In genomic region chr6:73286752-73287151, GRCh38 we compare ENCODE assay signal across 22 cellular contexts. TPM values are rescaled to one million over a fixed set of nuclear protein-coding genes. Genes with fewer than 3 reads are reported as not detected.
DNase-seq lines count a peak whose midpoint lies in the region; ATAC-seq, FAIRE-seq and TF ChIP-seq lines count a peak whose summit lies in the region.
"Had no signal": no experiment of that assay in that cellular context is flagged by ENCODE, and none has a peak within 500 bp of the region (broad histone marks: within the 10 kb centered on the region; RNA-seq: fewer than 3 reads in every experiment).

No MANE protein-coding gene starts in this region.

- H4K8ac ChIP-seq in H1 (ENCODE audit: extremely low read depth, insufficient read depth, low read length) = no peak overlapping the region

- peak overlapping the region; percentile 12 for H3K27ac Mint-ChIP-seq in activated T-helper 2 cell treated with anti-CD3 and anti-CD28 coated beads, Interferon-gamma antibody, Interleukin-2, Interleukin-4, amounts not matched to agents 10 μg/mL and 5 μg/mL and 100 μg/mL, durations not matched to agents 14 hours and 24 hours and 36 hours
- H3K27ac Mint-ChIP-seq: B cell; CD8-positive, alpha-beta memory T cell had no signal

- H2BK12ac ChIP-seq in H1 (ENCODE audit: low read depth, low read length) = no peak overlapping the region

- H2AFZ ChIP-seq in HepG2 (ENCODE audit: low read length) (no peak overlapping the region), H1 (ENCODE audit: low read length) (no peak overlapping the region)

- POLR2A ChIA-PET in HepG2 (lab: Yijun Ruan, JAX) = no interaction called here
- POLR2A ChIA-PET in H1 (lab: Charles Lee; ENCODE audit: partially characterized antibody) = interaction anchor here (1.7 kb wide), 1 partner anchor 22 kb away, joined by 5 read pairs; no protein-coding TSS in a partner anchor

- H2BK15ac ChIP-seq in H1 (ENCODE audit: low read length) = no peak overlapping the region

- intact Hi-C loops in HepG2 (cut with micrococcal nuclease; ENCODE audit: unreplicated experiment) = loop anchor here (5.0 kb wide), 1 partner anchor 366 kb away; the partner anchor contains the start of gene SLC17A5
- intact Hi-C loops in right lobe of liver (cut with DNase I) = no loop called here
- intact Hi-C loops in activated T-helper 2 cell treated with anti-CD3 and anti-CD28 coated beads, Interferon-gamma antibody, Interleukin-2, Interleukin-4, amounts not matched to agents 10 μg/mL and 5 μg/mL and 100 μg/mL, durations not matched to agents 14 hours and 24 hours and 36 hours (cut with micrococcal nuclease) = no loop called here
- intact Hi-C loops in esophagus muscularis mucosa (cut with DNase I) = loop anchor here (5.0 kb wide), 1 partner anchor 41 kb away; no protein-coding TSS in a partner anchor

- H3K9me3 ChIP-seq in HepG2 (ENCODE audit: low read length) = no peaks in the 10 kb centered on the region
- H3K9me3 ChIP-seq in right lobe of liver = no peaks in the 10 kb centered on the region
- H3K9me3 ChIP-seq in H1 (ENCODE audit: insufficient read depth in 2 of 2, low read depth in 1 of 2, low read length in 1 of 2) = no peaks in the 10 kb centered on the region; a peak in 1 of 4 replicates
- no peaks in the 10 kb centered on the region for H3K9me3 ChIP-seq in esophagus muscularis mucosa
- H3K9me3 ChIP-seq: BLaER1 treated with 17β-estradiol and CSF1 and Interleukin-3, amounts not matched to agents 10 nM and 100 nM had no signal

- peaks cover 12% of the 10 kb centered on the region for H3K36me3 Mint-ChIP-seq in activated T-helper 2 cell treated with anti-CD3 and anti-CD28 coated beads, Interferon-gamma antibody, Interleukin-2, Interleukin-4, amounts not matched to agents 10 μg/mL and 5 μg/mL and 100 μg/mL, durations not matched to agents 14 hours and 24 hours and 36 hours (ENCODE audit: low read depth)

- H3K23ac ChIP-seq in H1 (ENCODE audit: insufficient read length) = no peak overlapping the region

- H3K4me2 ChIP-seq in HepG2 (ENCODE audit: low read depth, low read length) (no peak overlapping the region), H1 (ENCODE audit: insufficient read depth in 1 of 2, low read depth in 2 of 2, low read length in 2 of 2) (no peak overlapping the region)
- H3K4me2 ChIP-seq: BLaER1 treated with 17β-estradiol and CSF1 and Interleukin-3, amounts not matched to agents 10 nM and 100 nM had no signal

- no peak overlapping the region for H4K5ac ChIP-seq in H1 (ENCODE audit: insufficient read length, low read depth, low read length)

- H3K4ac ChIP-seq in H1 (replicated peaks; ENCODE audit: insufficient read length, low read depth, low read length) = no peak overlapping the region

- no peak overlapping the region for H3K27ac ChIP-seq in HepG2 (ENCODE audit: extremely low read length, insufficient read depth, low read length)
- no peak overlapping the region for H3K27ac ChIP-seq in right lobe of liver
- no peak overlapping the region for H3K27ac ChIP-seq in H1 (ENCODE audit: low read depth, low read length)
- H3K27ac ChIP-seq in esophagus muscularis mucosa (replicated peaks in 1 of 4) = no peak overlapping the region
- H3K27ac ChIP-seq: 22Rv1; BLaER1 treated with 17β-estradiol and CSF1 and Interleukin-3, amounts not matched to agents 10 nM and 100 nM had no signal

- no peaks in the 10 kb centered on the region for H3K36me3 ChIP-seq in HepG2 (replicated peaks in 1 of 2; ENCODE audit: control insufficient read depth in 1 of 2, insufficient read depth in 2 of 2, low read length in 2 of 2)
- H3K36me3 ChIP-seq in right lobe of liver = no peaks in the 10 kb centered on the region
- H3K36me3 ChIP-seq in H1 (ENCODE audit: control insufficient read depth in 2 of 4, insufficient read depth in 4 of 4, low read length in 3 of 4) = peaks cover 0 to 2% (median 0%) of the 10 kb centered on the region in 4 experiments; a peak in 2 of 8 replicates
- H3K36me3 ChIP-seq in esophagus muscularis mucosa = peaks cover 0 to 7% (median 0%) of the 10 kb centered on the region in 4 donors

- WGBS in HepG2 (ENCODE audit: low lambda C conversion rate) = 4% methylated on average over 6 of the region's 6 CpGs
- 66% methylated on average over 6 of the region's 6 CpGs for WGBS in right lobe of liver (ENCODE audit: insufficient coverage, low coverage, low lambda C conversion rate, missing lambda C conversion rate)
- 87% methylated on average over 5 of the region's 6 CpGs; no CpG with 5 or more reads in 1 of the 2 experiments for WGBS in H1 (ENCODE audit: extremely low coverage in 1 of 2, insufficient coverage in 1 of 2, insufficient read length in 1 of 2, insufficient replicate concordance in 2 of 2, low coverage in 1 of 2, low lambda C conversion rate in 2 of 2, missing lambda C conversion rate in 1 of 2), 2 experiments
- 96% methylated on average over 6 of the region's 6 CpGs for WGBS in esophagus muscularis mucosa

- no peaks in the 10 kb centered on the region for H3K9me3 Mint-ChIP-seq in activated T-helper 2 cell treated with anti-CD3 and anti-CD28 coated beads, Interferon-gamma antibody, Interleukin-2, Interleukin-4, amounts not matched to agents 10 μg/mL and 5 μg/mL and 100 μg/mL, durations not matched to agents 14 hours and 24 hours and 36 hours
- H3K9me3 Mint-ChIP-seq: CD8-positive, alpha-beta memory T cell had no signal

- BruUV-seq in HepG2 (replicated peaks; lab: Mats Ljungman, UMichigan) = no TSS peak

- no peak overlapping the region for H4K91ac ChIP-seq in H1 (replicated peaks; ENCODE audit: insufficient read length, low read length)

- FAIRE-seq in HepG2 (lab: Jason Lieb, UNC) = no peak
- no peak for FAIRE-seq in H1 (lab: Jason Lieb, UNC)
- FAIRE-seq: GM12878, GM19239 had no signal

- no peak overlapping the region for H3K4me3 ChIP-seq in HepG2 (replicated peaks in 1 of 3; ENCODE audit: insufficient read depth in 1 of 3, low read depth in 2 of 3, low read length in 3 of 3)
- no peak overlapping the region for H3K4me3 ChIP-seq in right lobe of liver
- H3K4me3 ChIP-seq in H1 (ENCODE audit: extremely low read depth in 1 of 4, insufficient read depth in 2 of 4, low read depth in 3 of 4, low read length in 4 of 4) = no peak overlapping the region
- H3K4me3 ChIP-seq in esophagus muscularis mucosa = no peak overlapping the region
- H3K4me3 ChIP-seq: BLaER1 treated with 17β-estradiol and CSF1 and Interleukin-3, amounts not matched to agents 10 nM and 100 nM; GM12878 had no signal

- no peaks in the 10 kb centered on the region for H3K79me1 ChIP-seq in H1 (ENCODE audit: low read depth, low read length)

- TF ChIP-seq RAD21 in HepG2 (CRISPR knock-in tag; IDR thresholded peaks at IDR 0.05) = no peak
- no peak for TF ChIP-seq RAD21 in H1 (IDR thresholded peaks at IDR 0.05 in 1 of 2, conservative IDR thresholded peaks at IDR 0.05 in 1 of 2; ENCODE audit: low read depth in 2 of 2, low read length in 2 of 2)

- H3K4me1 ChIP-seq in HepG2 (ENCODE audit: insufficient read depth, low read length) (no peaks in the 10 kb centered on the region), right lobe of liver (no peaks in the 10 kb centered on the region), H1 (replicated peaks in 1 of 4; ENCODE audit: control insufficient read depth in 3 of 4, insufficient read depth in 4 of 4, low read length in 3 of 4) (no peaks in the 10 kb centered on the region), esophagus muscularis mucosa (no peaks in the 10 kb centered on the region)

- TF ChIP-seq CTCF in HepG2 (CRISPR knock-in tag; IDR thresholded peaks at IDR 0.05) = no peak
- no peak for TF ChIP-seq CTCF in right lobe of liver (IDR thresholded peaks at IDR 0.05)
- no peak for TF ChIP-seq CTCF in H1 (IDR thresholded peaks at IDR 0.05; ENCODE audit: control extremely low read depth in 1 of 3, insufficient read depth in 1 of 3, low read depth in 1 of 3, low read length in 3 of 3)
- no peak for TF ChIP-seq CTCF in esophagus muscularis mucosa (IDR thresholded peaks at IDR 0.05)

- H3K56ac ChIP-seq in H1 (replicated peaks; ENCODE audit: insufficient read length, low read depth, low read length) = no peak overlapping the region

- no peaks in the 10 kb centered on the region for H3K79me2 ChIP-seq in HepG2 (ENCODE audit: insufficient read depth, low read length)
- H3K79me2 ChIP-seq in H1 (ENCODE audit: control insufficient read depth in 1 of 2, insufficient read depth in 2 of 2, low read length in 2 of 2) = no peaks in the 10 kb centered on the region

- no peak overlapping the region for H3K4me3 Mint-ChIP-seq in activated T-helper 2 cell treated with anti-CD3 and anti-CD28 coated beads, Interferon-gamma antibody, Interleukin-2, Interleukin-4, amounts not matched to agents 10 μg/mL and 5 μg/mL and 100 μg/mL, durations not matched to agents 14 hours and 24 hours and 36 hours (ENCODE audit: low read depth)
- H3K4me3 Mint-ChIP-seq: B cell; CD8-positive, alpha-beta memory T cell had no signal

- H3K27me3 ChIP-seq in HepG2 (ENCODE audit: control insufficient read depth in 1 of 2, insufficient read depth in 2 of 2, low read length in 2 of 2) (peaks cover 0 to 4% of the 10 kb centered on the region in 2 experiments; a peak in 2 of 5 replicates), right lobe of liver (no peaks in the 10 kb centered on the region), H1 (replicated peaks in 1 of 4; ENCODE audit: control insufficient read depth in 3 of 4, extremely low read depth in 1 of 4, insufficient read depth in 3 of 4, low read length in 3 of 4) (no peaks in the 10 kb centered on the region), esophagus muscularis mucosa (no peaks in the 10 kb centered on the region)
- H3K27me3 ChIP-seq: BLaER1 treated with 17β-estradiol and CSF1 and Interleukin-3, amounts not matched to agents 10 nM and 100 nM had no signal

- TF ChIP-seq EP300 in HepG2 (IDR thresholded peaks at IDR 0.05; ENCODE audit: low read depth in 2 of 2, low read length in 2 of 2) = no peak
- TF ChIP-seq EP300 in HepG2 (CRISPR knock-in tag; IDR thresholded peaks at IDR 0.05; ENCODE audit: borderline replicate concordance) = no peak
- TF ChIP-seq EP300 in H1 (IDR thresholded peaks at IDR 0.05; ENCODE audit: borderline replicate concordance in 1 of 2, low read depth in 2 of 2, low read length in 2 of 2) = no peak
- TF ChIP-seq EP300 in esophagus muscularis mucosa (IDR thresholded peaks at IDR 0.05) = no peak

- H3K23me2 ChIP-seq in H1 (ENCODE audit: low read depth, low read length) = no peaks in the 10 kb centered on the region

- H3K27me3 Mint-ChIP-seq in activated T-helper 2 cell treated with anti-CD3 and anti-CD28 coated beads, Interferon-gamma antibody, Interleukin-2, Interleukin-4, amounts not matched to agents 10 μg/mL and 5 μg/mL and 100 μg/mL, durations not matched to agents 14 hours and 24 hours and 36 hours (ENCODE audit: low read depth) = no peaks in the 10 kb centered on the region
- H3K27me3 Mint-ChIP-seq: B cell; CD8-positive, alpha-beta memory T cell had no signal

- H2AK5ac ChIP-seq in H1 (ENCODE audit: low read depth, low read length) = no peak overlapping the region

- in situ Hi-C loops in HepG2 (cut with HindIII; ENCODE audit: extremely low pct_ligation_motif_present, low pct_unique_long_range_greater_than_20kb) = loop anchor here (5.0 kb wide), 1 partner anchor 41 kb away; no protein-coding TSS in a partner anchor

- no peak overlapping the region for H3K18ac ChIP-seq in H1 (ENCODE audit: extremely low read depth, low read length)

- H4K20me1 ChIP-seq in HepG2 (ENCODE audit: insufficient read depth, low read length) (no peaks in the 10 kb centered on the region), H1 (replicated peaks in 1 of 2; ENCODE audit: control insufficient read depth in 1 of 2, insufficient read depth in 2 of 2, low read length in 2 of 2) (peaks cover 0 to 1% of the 10 kb centered on the region in 2 experiments)
- H4K20me1 ChIP-seq: BLaER1 treated with 17β-estradiol and CSF1 and Interleukin-3, amounts not matched to agents 10 nM and 100 nM had no signal

- no peak overlapping the region for H3K14ac ChIP-seq in H1 (ENCODE audit: insufficient read length)

- DNase-seq in HepG2 (ENCODE audit: low spot score) (no peak), right lobe of liver (no peak), H1 (ENCODE audit: low read depth in 1 of 2, low spot score in 2 of 2) (no peak), esophagus muscularis mucosa (ENCODE audit: extremely low spot score) (no peak), globus pallidus (ENCODE audit: low spot score) (no peak), dermis blood vessel endothelial cell (no peak)
- DNase-seq in activated T-helper 2 cell treated with anti-CD3 and anti-CD28 coated beads, Interferon-gamma antibody, Interleukin-2, Interleukin-4, amounts not matched to agents 10 μg/mL and 5 μg/mL and 100 μg/mL, durations not matched to agents 14 hours and 24 hours and 36 hours (ENCODE audit: low spot score) = no peak
- DNase-seq: CD8-positive, alpha-beta memory T cell; COR-L47; DMS 273 treated with DMSO at 0.1 percent for 48 hours; DMS53; DND-41; EL; H7; KBM-7 had no signal

- H3K9ac ChIP-seq in HepG2 (ENCODE audit: insufficient read depth, low read depth, low read length) (no peak overlapping the region), H1 (replicated peaks in 1 of 4; ENCODE audit: extremely low read depth in 1 of 4, low read depth in 3 of 4, low read length in 3 of 4) (no peak overlapping the region)
- H3K9ac ChIP-seq: BLaER1 treated with 17β-estradiol and CSF1 and Interleukin-3, amounts not matched to agents 10 nM and 100 nM had no signal

- no peak overlapping the region for H2BK5ac ChIP-seq in H1 (ENCODE audit: low read depth, low read length)

- CTCF ChIA-PET in HepG2 (lab: Yijun Ruan, JAX; ENCODE audit: low intra/inter-chr PET ratio, low total read pairs) (interaction anchor here (1.5 kb wide), 1 partner anchor 40 kb away, joined by 9 read pairs; no protein-coding TSS in a partner anchor), H1 (lab: Charles Lee; ENCODE audit: partially characterized antibody) (interaction anchor here (0.8 to 5.3 kb wide), 5 partner anchors 8 to 66 kb away, joined by 3 to 105 read pairs (median 11); no protein-coding TSS in a partner anchor)

- TF ChIP-seq POLR2A in HepG2 (IDR thresholded peaks at IDR 0.05; ENCODE audit: insufficient read depth in 1 of 2, low read depth in 2 of 2, low read length in 2 of 2) = no peak
- TF ChIP-seq POLR2A in right lobe of liver (IDR thresholded peaks at IDR 0.05) = no peak
- TF ChIP-seq POLR2A in H1 (IDR thresholded peaks at IDR 0.05; ENCODE audit: control extremely low read depth in 1 of 2, low read depth in 2 of 2, low read length in 2 of 2) = no peak
- no peak for TF ChIP-seq POLR2A in esophagus muscularis mucosa (IDR thresholded peaks at IDR 0.05; ENCODE audit: low read depth)

- ATAC-seq in HepG2 (no peak), right lobe of liver (no peak), GM18870 (IDR thresholded peaks at IDR 0.05; ENCODE audit: unreplicated experiment) (no peak)
- ATAC-seq: GM12878, HCT116 had no signal

- no peak overlapping the region for H2BK20ac ChIP-seq in H1 (ENCODE audit: low read length)

- no peak overlapping the region for H2BK120ac ChIP-seq in H1 (replicated peaks; ENCODE audit: low read depth, low read length)

- peaks cover 11% of the 10 kb centered on the region for H3K4me1 Mint-ChIP-seq in activated T-helper 2 cell treated with anti-CD3 and anti-CD28 coated beads, Interferon-gamma antibody, Interleukin-2, Interleukin-4, amounts not matched to agents 10 μg/mL and 5 μg/mL and 100 μg/mL, durations not matched to agents 14 hours and 24 hours and 36 hours (ENCODE audit: low read depth)
- H3K4me1 Mint-ChIP-seq: B cell; CD8-positive, alpha-beta memory T cell had no signal

RNA-seq across cellular contexts. Expression of gene KHDC1, which starts 23.8 kb away (rescaled TPM):
- total RNA-seq in HepG2 (2016; rRNA removed; fragmentation: Illumina TruSeq; extraction: Trizol) = not detected in 2 replicates
- not detected in 2 replicates for total RNA-seq in HepG2 (2016; cell fraction: cytosol; rRNA removed; fragmentation: Illumina TruSeq; extraction: Trizol; ENCODE audit: low read depth)
- not detected in 2 replicates for total RNA-seq in HepG2 (2016; cell fraction: insoluble cytoplasmic fraction; rRNA removed; fragmentation: Illumina TruSeq; extraction: Trizol)
- total RNA-seq in HepG2 (2016; cell fraction: membrane; rRNA removed; fragmentation: Illumina TruSeq; extraction: Trizol) = not detected in 2 replicates
- total RNA-seq in HepG2 (2016; cell fraction: nucleus; rRNA removed; fragmentation: Illumina TruSeq; extraction: Trizol) = not detected in 2 replicates
- not detected in 2 replicates for polyA plus RNA-seq in HepG2 (2011; rRNA removed)
- polyA plus RNA-seq in HepG2 (2011; cell fraction: cytosol; rRNA removed) = not detected in 2 replicates
- not detected in 2 replicates for polyA plus RNA-seq in HepG2 (2011; cell fraction: nucleus; rRNA removed)
- polyA plus RNA-seq in HepG2 (2012) = not detected in 2 replicates
- polyA plus RNA-seq in HepG2 (2016; cell fraction: cytosol; fragmentation: Illumina TruSeq; extraction: Trizol; ENCODE audit: low read depth) = not detected in 2 replicates
- not detected in 2 replicates for polyA plus RNA-seq in HepG2 (2016; cell fraction: insoluble cytoplasmic fraction; fragmentation: Illumina TruSeq; extraction: Trizol; ENCODE audit: low read depth)
- not detected in 2 replicates for polyA plus RNA-seq in HepG2 (2016; cell fraction: membrane; fragmentation: Illumina TruSeq; extraction: Trizol; ENCODE audit: low read depth)
- polyA plus RNA-seq in HepG2 (2016; cell fraction: nucleus; fragmentation: Illumina TruSeq; extraction: Trizol; ENCODE audit: insufficient read depth, low read depth) = not detected in 2 replicates
- polyA minus RNA-seq in HepG2 (2011; rRNA and poly(A)+ RNA removed; ENCODE audit: low replicate concordance) = 11.0 TPM in 1 of 2 replicates, not detected in the other
- polyA minus RNA-seq in HepG2 (2011; cell fraction: cytosol; rRNA and poly(A)+ RNA removed) = not detected in 2 replicates
- not detected in 2 replicates for polyA minus RNA-seq in HepG2 (2011; cell fraction: nucleus; rRNA and poly(A)+ RNA removed)
- under 1 TPM in 1 of 6 experiments, not detected in 5; 0.55 TPM for total RNA-seq in right lobe of liver
- 6.7 and 7.1 TPM in 2 replicates for total RNA-seq in activated T-helper 2 cell treated with anti-CD3 and anti-CD28 coated beads, Interferon-gamma antibody, Interleukin-2, Interleukin-4, amounts not matched to agents 10 μg/mL and 5 μg/mL and 100 μg/mL, durations not matched to agents 14 hours and 24 hours and 36 hours
- total RNA-seq in H1 (2021; fragmentation: NEBNext Ultra II Directional; extraction: Animal tissue kit (Norgen Biotek cat#: 25700)) = 4.3 and 4.6 TPM in 2 replicates
- 7.3 and 9.4 TPM in 2 replicates for polyA plus RNA-seq in H1 (2011; rRNA removed)
- 8.7 TPM for polyA plus RNA-seq in H1 (2011; cell fraction: cytosol; rRNA removed)
- 11.6 TPM for polyA plus RNA-seq in H1 (2011; cell fraction: nucleus; rRNA removed)
- polyA plus RNA-seq in H1 (2012, experiment 1 of 2) = 4.6 to 7.1 TPM (median 6.2 TPM) in 4 replicates
- polyA plus RNA-seq in H1 (2012, experiment 2 of 2) = 4.1 TPM
- polyA plus RNA-seq in H1 (2013, experiment 1 of 2) = 5.9 TPM
- polyA plus RNA-seq in H1 (2013, experiment 2 of 2) = 5.4 TPM
- 4.0 and 6.5 TPM in 2 replicates for polyA minus RNA-seq in H1 (2011; rRNA and poly(A)+ RNA removed)
- 6.2 TPM for polyA minus RNA-seq in H1 (2011; cell fraction: cytosol; rRNA and poly(A)+ RNA removed)
- polyA minus RNA-seq in H1 (2011; cell fraction: nucleus; rRNA and poly(A)+ RNA removed) = 16.7 TPM
- 1 to 10 TPM in 3 of 4 donors, not detected in 1; 1.3 to 2.5 (median 1.8) TPM for total RNA-seq in esophagus muscularis mucosa
- 0.09 TPM in 1 of 2 replicates, not detected in the other for total RNA-seq in dermis blood vessel endothelial cell

Comparison
In these comparisons a context has a peak if more than half of its experiments do, and no peak if none do; other contexts are left out.
1. intact Hi-C loops: an anchor here in HepG2 (5.0 kb wide) and esophagus muscularis mucosa (5.0 kb wide); none called in right lobe of liver and activated T-helper 2 cell treated with anti-CD3 and anti-CD28 coated beads, Interferon-gamma antibody, Interleukin-2, Interleukin-4, amounts not matched to agents 10 μg/mL and 5 μg/mL and 100 μg/mL, durations not matched to agents 14 hours and 24 hours and 36 hours.
2. Of the 41 proteins assayed by ChIP-seq in both HepG2 and H1: peak only in HepG2: none; only in H1: none; in both: CEBPB; in neither: 40.